ENCODE assay signal across 12 cellular contexts in the genomic region with DNA sequence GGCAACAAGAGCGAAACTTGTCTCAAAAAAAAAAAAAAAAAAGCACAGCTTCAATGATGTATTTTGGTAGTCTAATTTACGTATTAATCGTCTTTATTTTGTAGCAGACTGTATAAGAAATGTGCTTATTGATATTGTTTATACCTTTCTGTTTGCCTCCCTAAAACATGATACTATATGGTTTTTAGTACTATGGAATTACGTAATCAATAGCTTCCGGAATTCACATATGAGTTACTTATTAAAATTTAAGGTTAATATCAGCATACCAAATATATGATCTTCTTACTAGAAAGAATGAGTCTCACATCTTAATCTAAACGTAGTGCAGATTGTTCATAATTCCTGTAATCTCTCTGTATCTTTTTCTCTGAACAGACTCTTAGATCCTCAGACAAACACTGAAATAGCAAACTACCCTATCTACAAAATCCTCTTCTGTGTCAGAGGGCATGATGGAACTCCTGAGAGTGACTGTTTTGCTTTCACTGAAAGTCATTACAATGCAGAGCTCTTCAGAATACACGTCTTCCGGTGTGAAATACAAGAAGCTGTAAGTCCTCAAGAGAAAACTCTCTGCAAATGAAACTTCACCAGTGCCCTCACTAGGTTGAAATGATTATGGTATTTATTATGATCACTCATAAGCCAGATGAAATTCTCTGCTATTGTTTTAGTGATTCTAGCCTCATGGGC. TPM values are rescaled to one million over a fixed set of nuclear protein-coding genes. Genes with fewer than 3 reads are reported as not detected.
A peak's percentile ranks its signal among the peaks of the same experiment; 100 is the strongest.
DNase-seq lines count a peak whose midpoint lies in the region; ATAC-seq and TF ChIP-seq lines count a peak whose summit lies in the region.
"Had no signal": no experiment of that assay in that cellular context is flagged by ENCODE, and none has a peak within 500 bp of the region (broad histone marks: within the 10 kb centered on the region; RNA-seq: fewer than 3 reads in every experiment).

No MANE protein-coding gene starts in this region.

- in situ Hi-C loops in GM13976 (cut with MboI; ENCODE audit: low sequenced_read_pairs, unreplicated experiment): loop anchor here (25.0 kb wide), 1 partner anchor 527 kb away; no protein-coding TSS in a partner anchor

- H3K36me3 ChIP-seq in heart right ventricle (peaks cover 0 to 86% (median 20%) of the 10 kb centered on the region in 9 donors), PC-3 (ENCODE audit: low read depth, low read length) (peaks cover 16% of the 10 kb centered on the region; the same call in 1 of the 2 replicates)

- intact Hi-C loops in heart right ventricle (cut with DNase I) (loop anchor here in 4 of 10 donors (5.0 kb wide), 4 partner anchors 47 to 87 kb away; a partner anchor contains a TSS), PC-3 (cut with micrococcal nuclease) (no loop called here)

- no peaks in the 10 kb centered on the region for H3K9me2 ChIP-seq in PC-3 (replicated peaks; ENCODE audit: low read length)

- no peaks in the 10 kb centered on the region for H4K20me1 ChIP-seq in PC-3 (ENCODE audit: low read length)

- peak; percentile 70 for ATAC-seq in GM19467 (IDR thresholded peaks at IDR 0.05; ENCODE audit: unreplicated experiment)
- ATAC-seq in HG03135 (IDR thresholded peaks at IDR 0.05; ENCODE audit: unreplicated experiment): peak; percentile 74
- ATAC-seq in activated naive CD8-positive, alpha-beta T cell treated with anti-CD3 and anti-CD28 coated beads, Interleukin-2, amount 50 U/mL, for 24 hours: peak; percentile 23
- no peak for ATAC-seq in GM19328 (IDR thresholded peaks at IDR 0.05; ENCODE audit: unreplicated experiment)
- ATAC-seq in heart right ventricle: no peak
- no peak; the same call in 1 of the 2 replicates for ATAC-seq in PC-3
- ATAC-seq: HCT116, mucosa of descending colon had no signal

- POLR2A ChIA-PET in PC-3 (lab: Charles Lee; ENCODE audit: unreplicated experiment): no interaction called here

- peaks cover 4% of the 10 kb centered on the region for H3K36me3 Mint-ChIP-seq in activated naive CD8-positive, alpha-beta T cell treated with anti-CD3 and anti-CD28 coated beads, Interleukin-2, amount 50 U/mL, for 24 hours (ENCODE audit: low read depth)

- no peaks in the 10 kb centered on the region for H3K27me3 Mint-ChIP-seq in activated naive CD8-positive, alpha-beta T cell treated with anti-CD3 and anti-CD28 coated beads, Interleukin-2, amount 50 U/mL, for 24 hours

- CTCF ChIA-PET in PC-3 (lab: Charles Lee): interaction anchor here (1.0 kb wide), 1 partner anchor 72 kb away, joined by 6 read pairs; no protein-coding TSS in a partner anchor

- H3K4me1 Mint-ChIP-seq in activated naive CD8-positive, alpha-beta T cell treated with anti-CD3 and anti-CD28 coated beads, Interleukin-2, amount 50 U/mL, for 24 hours: peaks cover 3% of the 10 kb centered on the region

- H3K9me3 Mint-ChIP-seq in activated naive CD8-positive, alpha-beta T cell treated with anti-CD3 and anti-CD28 coated beads, Interleukin-2, amount 50 U/mL, for 24 hours: no peaks in the 10 kb centered on the region

- H3K9me3 ChIP-seq in heart right ventricle (no peaks in the 10 kb centered on the region), PC-3 (ENCODE audit: low read length) (no peaks in the 10 kb centered on the region)
- H3K9me3 ChIP-seq: mucosa of descending colon, thoracic aorta had no signal

- no peak overlapping the region for H3K9ac ChIP-seq in PC-3 (ENCODE audit: low read length)

- no TSS peak for BruUV-seq in PC-3 (replicated peaks; lab: Mats Ljungman, UMichigan)

- TF ChIP-seq CTCF in GM13976 (IDR thresholded peaks at IDR 0.05; ENCODE audit: borderline replicate concordance, control extremely low read depth, extremely low read depth, insufficient read depth, missing control alignments): no peak
- TF ChIP-seq CTCF in heart right ventricle (IDR thresholded peaks at IDR 0.05): no peak
- TF ChIP-seq CTCF in PC-3 (conservative IDR thresholded peaks at IDR 0.05; ENCODE audit: low read depth, low read length): no peak

- H3K27ac ChIP-seq in heart right ventricle: no peak overlapping the region
- no peak overlapping the region for H3K27ac ChIP-seq in PC-3 (ENCODE audit: low read length)
- H3K27ac ChIP-seq: thoracic aorta had no signal

- no peak overlapping the region for H2AFZ ChIP-seq in PC-3 (ENCODE audit: low read length)

- H3K4me2 ChIP-seq in PC-3 (ENCODE audit: low read length): no peak overlapping the region

- H3K27ac Mint-ChIP-seq in activated naive CD8-positive, alpha-beta T cell treated with anti-CD3 and anti-CD28 coated beads, Interleukin-2, amount 50 U/mL, for 24 hours: peak overlapping the region; percentile 10

- H3K79me2 ChIP-seq in PC-3 (ENCODE audit: low read length): no peaks in the 10 kb centered on the region

- H3K27me3 ChIP-seq in heart right ventricle (no peaks in the 10 kb centered on the region), PC-3 (ENCODE audit: low read length) (no peaks in the 10 kb centered on the region)

- peaks cover 3% of the 10 kb centered on the region for H3F3A ChIP-seq in PC-3 (ENCODE audit: low read length, unreplicated experiment)

- H3K4me1 ChIP-seq in heart right ventricle: peaks cover 0 to 8% (median 0%) of the 10 kb centered on the region in 9 donors
- H3K4me1 ChIP-seq in PC-3 (ENCODE audit: insufficient read depth, low read length): no peaks in the 10 kb centered on the region

- 79 to 83% methylated on average over 8 of the region's 8 CpGs for WGBS in heart right ventricle, 2 donors

- DNase-seq in GM13976 (ENCODE audit: low spot score) (peak; percentile 44), Ammon's horn (ENCODE audit: low spot score) (no peak), heart right ventricle (no peak), PC-3 (no peak)
- no peak for DNase-seq in activated naive CD8-positive, alpha-beta T cell treated with anti-CD3 and anti-CD28 coated beads, Interleukin-2, amount 50 U/mL, for 24 hours
- DNase-seq: mucosa of descending colon, NCI-H1417 treated with DMSO at 0.1 percent for 48 hours had no signal

- no peak overlapping the region for H3K4me3 Mint-ChIP-seq in activated naive CD8-positive, alpha-beta T cell treated with anti-CD3 and anti-CD28 coated beads, Interleukin-2, amount 50 U/mL, for 24 hours

- H3K4me3 ChIP-seq in heart right ventricle (no peak overlapping the region), PC-3 (ENCODE audit: low read length) (no peak overlapping the region)
- H3K4me3 ChIP-seq: mucosa of descending colon, thoracic aorta had no signal

RNA-seq across cellular contexts. Expression of a gene that starts 44.4 kb away (rescaled TPM):
- total RNA-seq in heart right ventricle (under 1 TPM in 7 of 10 donors, not detected in 3; 0.32 to 0.95 (median 0.65) TPM), PC-3 (2014; rRNA removed) (0.15 TPM in 1 of 2 replicates, not detected in the other)
- polyA plus RNA-seq in heart right ventricle: under 1 TPM in 1 of 2 donors, not detected in 1; 0.25 TPM

RNA-seq across cellular contexts. Expression of a gene that starts 48.2 kb away (rescaled TPM):
- total RNA-seq in heart right ventricle (10 to 100 TPM; 36.9 to 62.3 (median 48.7) TPM), PC-3 (2014; rRNA removed) (12.7 and 16.5 TPM in 2 replicates)
- 10 to 100 TPM in 1 of 2 donors, 1 to 10 TPM in 1; 9.3 to 11.6 TPM for polyA plus RNA-seq in heart right ventricle

RNA-seq across cellular contexts. Expression of a gene that starts 57.8 kb away (rescaled TPM):
- total RNA-seq in heart right ventricle: 1 to 10 TPM; 3.0 to 5.5 (median 4.5) TPM
- 1 to 10 TPM; 2.0 to 2.2 TPM for polyA plus RNA-seq in heart right ventricle
- total RNA-seq in PC-3 (2014; rRNA removed): 1.5 and 1.6 TPM in 2 replicates

Comparison
In these comparisons a context has a peak if more than half of its experiments do, and no peak if none do; other contexts are left out.
1. ATAC-seq: peak in GM19467 (single experiment), HG03135 (single experiment) and activated naive CD8-positive, alpha-beta T cell treated with anti-CD3 and anti-CD28 coated beads, Interleukin-2, amount 50 U/mL, for 24 hours (single experiment); none in GM19328 (single experiment), heart right ventricle (0 of 8) and PC-3 (single experiment).